ENCODE assay signal across 15 cellular contexts in genomic region chr1:3014443-3015268, GRCh38. TPM values are rescaled to one million over a fixed set of nuclear protein-coding genes. Genes with fewer than 3 reads are reported as not detected.
"Had no signal": no experiment of that assay in that cellular context is flagged by ENCODE, and none has a peak within 500 bp of the region (broad histone marks: within the 10 kb centered on the region; RNA-seq: fewer than 3 reads in every experiment).

No MANE protein-coding gene starts in this region.

- H3K36me3 ChIP-seq: cardiac muscle cell, pancreas had no signal

- DNase-seq: activated CD4-positive, alpha-beta T cell treated with anti-CD3 and anti-CD28 coated beads, Interleukin-2, amount 10 ng/mL, durations not matched to agents 7 days and 5 days; mesendoderm; stimulated activated CD4-positive, alpha-beta T cell treated with anti-CD3 and anti-CD28 coated beads, Interleukin-4, amount 100 ng/mL, for 24 hours; stimulated activated naive CD8-positive, alpha-beta T cell treated with anti-CD3 and anti-CD28 coated beads, Interleukin-15, Interleukin-2, amounts not matched to agents 100 U/mL and 50 U/mL, for 24 hours; T-helper 9 cell; trophoblast cell had no signal

- H3K27ac ChIP-seq: cardiac muscle cell, pancreas, SK-N-MC had no signal

- ATAC-seq: esophagus mucosa; left lobe of liver; pancreas; stimulated activated naive CD8-positive, alpha-beta T cell treated with anti-CD3 and anti-CD28 coated beads, Interleukin-15, Interleukin-2, amounts not matched to agents 100 U/mL and 50 U/mL, for 24 hours; T-cell had no signal

- H3K4me3 ChIP-seq: cardiac muscle cell, pancreas, SK-N-MC had no signal

- H3K9me3 ChIP-seq: pancreas had no signal

- H3K4me3 Mint-ChIP-seq: activated CD4-positive, alpha-beta T cell treated with anti-CD3 and anti-CD28 coated beads, Interleukin-2, amount 10 ng/mL, durations not matched to agents 7 days and 5 days; neural crest cell; T-cell had no signal

- H3K36me3 Mint-ChIP-seq: T-cell had no signal

- H3K27me3 Mint-ChIP-seq: activated CD4-positive, alpha-beta T cell treated with anti-CD3 and anti-CD28 coated beads, Interleukin-2, amount 10 ng/mL, durations not matched to agents 7 days and 5 days had no signal

- H3K4me1 Mint-ChIP-seq: activated CD4-positive, alpha-beta T cell treated with anti-CD3 and anti-CD28 coated beads, Interleukin-2, amount 10 ng/mL, durations not matched to agents 7 days and 5 days; neural crest cell had no signal

- H3K9me3 Mint-ChIP-seq: activated CD4-positive, alpha-beta T cell treated with anti-CD3 and anti-CD28 coated beads, Interleukin-2, amount 10 ng/mL, durations not matched to agents 7 days and 5 days; neural crest cell; T-cell had no signal

- H3K27me3 ChIP-seq: cardiac muscle cell, pancreas had no signal

- H3K27ac Mint-ChIP-seq: activated CD4-positive, alpha-beta T cell treated with anti-CD3 and anti-CD28 coated beads, Interleukin-2, amount 10 ng/mL, durations not matched to agents 7 days and 5 days; T-cell had no signal

RNA-seq across cellular contexts. Expression of gene ACTRT2, which starts 6.6 kb away (rescaled TPM):
- total RNA-seq: activated CD4-positive, alpha-beta T cell treated with anti-CD3 and anti-CD28 coated beads, Interleukin-2, amount 10 ng/mL, durations not matched to agents 7 days and 5 days; cardiac muscle cell; esophagus mucosa; left lobe of liver; neural crest cell; pancreas; renal cortical epithelial cell; skeletal muscle tissue; T-cell had no signal
